In the genomic region with DNA sequence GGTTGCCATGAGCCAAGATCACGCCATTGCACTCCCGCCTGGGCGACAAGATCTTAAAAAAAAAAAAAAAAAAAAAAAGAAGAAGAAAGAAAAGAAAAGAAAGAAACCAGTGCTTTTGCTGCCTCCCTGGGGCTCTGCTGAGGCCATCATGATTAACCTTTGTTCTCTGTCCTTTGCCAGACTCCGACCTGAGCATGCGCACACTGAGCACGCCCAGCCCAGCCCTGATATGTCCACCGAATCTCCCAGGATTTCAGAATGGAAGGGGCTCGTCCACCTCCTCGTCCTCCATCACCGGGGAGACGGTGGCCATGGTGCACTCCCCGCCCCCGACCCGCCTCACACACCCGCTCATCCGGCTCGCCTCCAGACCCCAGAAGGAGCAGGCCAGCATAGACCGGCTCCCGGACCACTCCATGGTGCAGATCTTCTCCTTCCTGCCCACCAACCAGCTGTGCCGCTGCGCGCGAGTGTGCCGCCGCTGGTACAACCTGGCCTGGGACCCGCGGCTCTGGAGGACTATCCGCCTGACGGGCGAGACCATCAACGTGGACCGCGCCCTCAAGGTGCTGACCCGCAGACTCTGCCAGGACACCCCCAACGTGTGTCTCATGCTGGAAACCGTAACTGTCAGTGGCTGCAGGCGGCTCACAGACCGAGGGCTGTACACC, we compare ENCODE assay signal across 17 cellular contexts.
DNase-seq lines count a peak whose midpoint lies in the region; ATAC-seq and TF ChIP-seq lines count a peak whose summit lies in the region.
"Had no signal": no experiment of that assay in that cellular context is flagged by ENCODE, and none has a peak within 500 bp of the region (broad histone marks: within the 10 kb centered on the region; RNA-seq: fewer than 3 reads in every experiment).

No MANE protein-coding gene starts in this region.

- no peak overlapping the region for H3K4me3 Mint-ChIP-seq in natural killer cell treated with Interleukin-12 subunit alpha and Interleukin-12 subunit beta and Interleukin-15 and Interleukin-18, amount 100 ng/mL, for 72 hours
- no peak overlapping the region for H3K4me3 Mint-ChIP-seq in natural killer cell
- no peak overlapping the region for H3K4me3 Mint-ChIP-seq in stimulated activated effector memory CD8-positive, alpha-beta T cell treated with anti-CD3 and anti-CD28 coated beads, Interleukin-12 subunit alpha, Interleukin-12 subunit beta, amount 100 ng/mL, for 72 hours
- H3K4me3 Mint-ChIP-seq: CD14-positive monocyte; CD8-positive, alpha-beta T cell; HFFc6 had no signal

- peak; percentile 24 to 36 for ATAC-seq in natural killer cell treated with Interleukin-12 subunit alpha and Interleukin-12 subunit beta and Interleukin-15 and Interleukin-18, amount 100 ng/mL, for 72 hours
- ATAC-seq in natural killer cell (no peak), GM21825 (IDR thresholded peaks at IDR 0.05; ENCODE audit: unreplicated experiment) (no peak), HG03432 (IDR thresholded peaks at IDR 0.05; ENCODE audit: unreplicated experiment) (no peak)
- ATAC-seq in stimulated activated effector memory CD8-positive, alpha-beta T cell treated with anti-CD3 and anti-CD28 coated beads, Interleukin-12 subunit alpha, Interleukin-12 subunit beta, amount 100 ng/mL, for 72 hours: peak; percentile 16
- ATAC-seq: CD8-positive, alpha-beta T cell had no signal

- H3K27me3 Mint-ChIP-seq in natural killer cell treated with Interleukin-12 subunit alpha and Interleukin-12 subunit beta and Interleukin-15 and Interleukin-18, amount 100 ng/mL, for 72 hours: no peaks in the 10 kb centered on the region
- no peaks in the 10 kb centered on the region for H3K27me3 Mint-ChIP-seq in natural killer cell (ENCODE audit: low read depth in 2 of 2)

- intact Hi-C loops in natural killer cell (cut with micrococcal nuclease): no loop called here

- no peaks in the 10 kb centered on the region for H3K4me1 Mint-ChIP-seq in natural killer cell treated with Interleukin-12 subunit alpha and Interleukin-12 subunit beta and Interleukin-15 and Interleukin-18, amount 100 ng/mL, for 72 hours (ENCODE audit: low read depth in 2 of 2)
- no peaks in the 10 kb centered on the region for H3K4me1 Mint-ChIP-seq in natural killer cell
- no peaks in the 10 kb centered on the region for H3K4me1 Mint-ChIP-seq in stimulated activated effector memory CD8-positive, alpha-beta T cell treated with anti-CD3 and anti-CD28 coated beads, Interleukin-12 subunit alpha, Interleukin-12 subunit beta, amount 100 ng/mL, for 72 hours
- H3K4me1 Mint-ChIP-seq: CD14-positive monocyte had no signal

- peak; percentile 0 for DNase-seq in NCI-H2029 (lab: John Stamatoyannopoulos, UW)
- no peak for DNase-seq in NCI-H2029 treated with DMSO at 0.1 percent for 48 hours (lab: John Stamatoyannopoulos, UW)
- DNase-seq in natural killer cell treated with Interleukin-12 subunit alpha and Interleukin-12 subunit beta and Interleukin-15 and Interleukin-18, amount 100 ng/mL, for 72 hours (ENCODE audit: low spot score): no peak
- DNase-seq in natural killer cell: no peak
- DNase-seq in stimulated activated effector memory CD8-positive, alpha-beta T cell treated with anti-CD3 and anti-CD28 coated beads, Interleukin-12 subunit alpha, Interleukin-12 subunit beta, amount 100 ng/mL, for 72 hours (ENCODE audit: low spot score in 2 of 2): no peak
- DNase-seq in amygdala (lab: John Stamatoyannopoulos, UW): no peak
- DNase-seq: CD8-positive, alpha-beta T cell; COR-L47; DMS153; DMS79 treated with DMSO at 0.1 percent for 48 hours; EL; HCEC 1CT; HFFc6; IMR-90 had no signal

- H3K27ac Mint-ChIP-seq in natural killer cell treated with Interleukin-12 subunit alpha and Interleukin-12 subunit beta and Interleukin-15 and Interleukin-18, amount 100 ng/mL, for 72 hours: no peak overlapping the region
- no peak overlapping the region for H3K27ac Mint-ChIP-seq in natural killer cell
- H3K27ac Mint-ChIP-seq in stimulated activated effector memory CD8-positive, alpha-beta T cell treated with anti-CD3 and anti-CD28 coated beads, Interleukin-12 subunit alpha, Interleukin-12 subunit beta, amount 100 ng/mL, for 72 hours: no peak overlapping the region
- H3K27ac Mint-ChIP-seq: CD14-positive monocyte; CD8-positive, alpha-beta T cell; HFFc6 had no signal

- TF ChIP-seq CTCF in natural killer cell (IDR thresholded peaks at IDR 0.05): no peak

- H3K9me3 Mint-ChIP-seq in natural killer cell treated with Interleukin-12 subunit alpha and Interleukin-12 subunit beta and Interleukin-15 and Interleukin-18, amount 100 ng/mL, for 72 hours: peaks cover 7% of the 10 kb centered on the region
- H3K9me3 Mint-ChIP-seq in natural killer cell: peaks cover 8 to 13% of the 10 kb centered on the region in 2 donors
- H3K9me3 Mint-ChIP-seq in stimulated activated effector memory CD8-positive, alpha-beta T cell treated with anti-CD3 and anti-CD28 coated beads, Interleukin-12 subunit alpha, Interleukin-12 subunit beta, amount 100 ng/mL, for 72 hours: peaks cover 6% of the 10 kb centered on the region
- H3K9me3 Mint-ChIP-seq: CD8-positive, alpha-beta T cell; HFFc6 had no signal

- no peaks in the 10 kb centered on the region for H3K36me3 Mint-ChIP-seq in natural killer cell treated with Interleukin-12 subunit alpha and Interleukin-12 subunit beta and Interleukin-15 and Interleukin-18, amount 100 ng/mL, for 72 hours
- H3K36me3 Mint-ChIP-seq in natural killer cell: no peaks in the 10 kb centered on the region
- H3K36me3 Mint-ChIP-seq in stimulated activated effector memory CD8-positive, alpha-beta T cell treated with anti-CD3 and anti-CD28 coated beads, Interleukin-12 subunit alpha, Interleukin-12 subunit beta, amount 100 ng/mL, for 72 hours: no peaks in the 10 kb centered on the region
- H3K36me3 Mint-ChIP-seq: CD14-positive monocyte; CD8-positive, alpha-beta T cell had no signal

Comparison
In these comparisons a context has a peak if more than half of its experiments do, and no peak if none do; other contexts are left out.
1. ATAC-seq: peak in natural killer cell treated with Interleukin-12 subunit alpha and Interleukin-12 subunit beta and Interleukin-15 and Interleukin-18, amount 100 ng/mL, for 72 hours (2 of 2) and stimulated activated effector memory CD8-positive, alpha-beta T cell treated with anti-CD3 and anti-CD28 coated beads, Interleukin-12 subunit alpha, Interleukin-12 subunit beta, amount 100 ng/mL, for 72 hours (single experiment); none in natural killer cell (0 of 3), GM21825 (single experiment) and HG03432 (single experiment).